ENCODE assay signal across 22 cellular contexts in the genomic region with DNA sequence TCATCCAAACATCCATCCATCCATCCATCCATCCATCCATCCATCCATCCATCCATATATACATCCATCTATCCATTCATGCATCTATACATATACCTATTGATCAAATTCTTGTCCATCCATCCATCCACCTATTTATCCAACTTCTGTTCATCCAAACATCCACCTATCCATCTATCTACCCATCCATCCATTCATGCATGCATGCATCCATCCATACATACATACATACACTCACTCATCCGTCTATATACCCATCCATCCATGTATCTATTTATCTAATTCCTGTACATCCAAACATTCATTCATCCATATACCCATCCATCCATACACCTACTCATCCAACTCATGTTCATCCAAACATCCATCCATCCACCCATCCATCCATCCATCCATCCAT.
"Had no signal": no experiment of that assay in that cellular context is flagged by ENCODE, and none has a peak within 500 bp of the region (broad histone marks: within the 10 kb centered on the region; RNA-seq: fewer than 3 reads in every experiment).

No MANE protein-coding gene starts in this region.

- H3K36me3 Mint-ChIP-seq: IgD-negative memory B cell had no signal

- H3K4me3 ChIP-seq: K562 had no signal

- ATAC-seq: HepG2, K562 had no signal

- H3K27ac ChIP-seq: KMS-11 had no signal

- H3K9me3 ChIP-seq: SK-N-SH had no signal

- H3K4me2 ChIP-seq: KMS-11, SK-N-SH had no signal

- DNase-seq: Kasumi-1, MM.1S, NCI-H1092 treated with DMSO at 0.1 percent for 48 hours, NCI-H1436, NCI-H187, NCI-H2029, NCI-H2081 treated with DMSO at 0.1 percent for 48 hours, NCI-H2171, NCI-H226, NCI-H446, NCI-H510A, NCI-H524 treated with DMSO at 0.1 percent for 48 hours, NCI-H69, NCI-H774, RPMI8226, SHP77, SK-N-SH, SW 1271 had no signal

- H3K9ac ChIP-seq: KMS-11, SK-N-SH had no signal

- H3K4me3 Mint-ChIP-seq: IgD-negative memory B cell had no signal
